Comparison of ENCODE assay signal across 8 cellular contexts in genomic region chrX:120452131-120452530, GRCh38. TPM values are rescaled to one million over a fixed set of nuclear protein-coding genes. Genes with fewer than 3 reads are reported as not detected.
DNase-seq lines count a peak whose midpoint lies in the region; ATAC-seq and TF ChIP-seq lines count a peak whose summit lies in the region.

No MANE protein-coding gene starts in this region.

- DNase-seq in BE2C (peak; percentile 20), GM20000 (ENCODE audit: low spot score) (peak; percentile 7), SK-MEL-5 (ENCODE audit: low read depth, low spot score) (peak; percentile 64), glomerular visceral epithelial cell (ENCODE audit: extremely low spot score) (peak; percentile 7), uterus (no peak), posterior vena cava (ENCODE audit: low spot score) (no peak), NCI-H226 (no peak)

- peak; percentile 64 for TF ChIP-seq CTCF in BE2C (IDR thresholded peaks at IDR 0.05; ENCODE audit: low read depth, low read length)
- no peak for TF ChIP-seq CTCF in GM20000 (IDR thresholded peaks at IDR 0.05; ENCODE audit: extremely low read depth, missing control alignments)
- TF ChIP-seq CTCF in uterus (IDR thresholded peaks at IDR 0.05) = peak in 3 of 4 experiments; percentile 21 to 29 (median 25)

- TF ChIP-seq POLR2A in uterus (IDR thresholded peaks at IDR 0.05) = no peak

- H3K36me3 ChIP-seq in BE2C (no peaks in the 10 kb centered on the region), uterus (no peaks in the 10 kb centered on the region)

- no peaks in the 10 kb centered on the region for H3K9me3 ChIP-seq in BE2C
- H3K9me3 ChIP-seq in uterus = no peaks in the 10 kb centered on the region

- ATAC-seq in GM21825 (IDR thresholded peaks at IDR 0.05; ENCODE audit: unreplicated experiment) = no peak

- H3K27me3 ChIP-seq in BE2C = no peaks in the 10 kb centered on the region
- no peaks in the 10 kb centered on the region for H3K27me3 ChIP-seq in uterus

- in situ Hi-C loops in SK-MEL-5 (cut with HindIII; ENCODE audit: low pct_unique_long_range_greater_than_20kb, low sequenced_read_pairs) = no loop called here

- intact Hi-C loops in uterus (cut with DNase I; ENCODE audit: low total_unique reads) = no loop called here
- intact Hi-C loops in posterior vena cava (cut with DNase I) = no loop called here

- no peak overlapping the region for H3K4me3 ChIP-seq in BE2C (ENCODE audit: low read depth, low read length)
- no peak overlapping the region for H3K4me3 ChIP-seq in uterus

- H3K27ac ChIP-seq in uterus = no peak overlapping the region

- H3K4me1 ChIP-seq in BE2C = no peaks in the 10 kb centered on the region
- H3K4me1 ChIP-seq in uterus = no peaks in the 10 kb centered on the region

RNA-seq across cellular contexts. Expression of gene LAMP2, which starts 17.0 kb away (rescaled TPM):
- polyA plus RNA-seq in BE2C (2012; ENCODE audit: insufficient read depth, insufficient read length, low read depth) = 23.0 TPM
- total RNA-seq in SK-MEL-5 (2014; rRNA removed; shearing (Covaris generic)) = 218 and 221 TPM in 2 replicates
- polyA plus RNA-seq in SK-MEL-5 (2015; cell fraction: cytosol; rRNA removed) = 278 and 347 TPM in 2 replicates
- polyA plus RNA-seq in SK-MEL-5 (2015; cell fraction: nucleus; rRNA removed) = 67.8 and 70.2 TPM in 2 replicates
- 100 to 1,000 TPM in 1 of 4 donors, 10 to 100 TPM in 3; 44.4 to 155 (median 81.8) TPM for total RNA-seq in uterus
- total RNA-seq in posterior vena cava = 100 to 1,000 TPM in 1 of 2 donors, 10 to 100 TPM in 1; 92.5 to 102 TPM

Comparison
In these comparisons a context has a peak if more than half of its experiments do, and no peak if none do; other contexts are left out.
1. DNase-seq: peak in BE2C (single experiment), GM20000 (single experiment), SK-MEL-5 (single experiment) and glomerular visceral epithelial cell (single experiment); none in uterus (0 of 2), posterior vena cava (single experiment) and NCI-H226 (single experiment).